Comparison of ENCODE assay signal across 27 cellular contexts in genomic region chr2:12742891-12743290, GRCh38.
"Had no signal": no experiment of that assay in that cellular context is flagged by ENCODE, and none has a peak within 500 bp of the region (broad histone marks: within the 10 kb centered on the region; RNA-seq: fewer than 3 reads in every experiment).

No MANE protein-coding gene starts in this region.

- H3K9me3 ChIP-seq: esophagus squamous epithelium, left ventricle myocardium inferior, upper lobe of left lung, vagina had no signal

- H3K4me3 ChIP-seq: esophagus squamous epithelium, left ventricle myocardium inferior, lung, neural progenitor cell, SK-N-MC, upper lobe of left lung, vagina had no signal

- H3K9me3 Mint-ChIP-seq: activated T-helper 1 cell treated with anti-CD3 and anti-CD28 coated beads, Interleukin-12 subunit alpha, Interleukin-12 subunit beta, Interleukin-2, Interleukin-4 antibody, amounts not matched to agents 30 ng/mL and 10 ng/mL and 1 ng/mL, durations not matched to agents 14 hours and 24 hours and 36 hours; dendritic cell treated with granulocyte-macrophage colony-stimulating factor and Interleukin-4, amounts not matched to agents 40 ng/mL and 50 ng/mL, for 4 days; mesothelial cell of epicardium; stimulated activated naive CD8-positive, alpha-beta T cell treated with anti-CD3 and anti-CD28 coated beads, Interleukin-15, Interleukin-2, amounts not matched to agents 100 ng/mL and 50 ng/mL, for 24 hours had no signal

- H3K36me3 ChIP-seq: neural progenitor cell had no signal

- H3K27me3 Mint-ChIP-seq: activated CD4-positive, alpha-beta T cell treated with anti-CD3 and anti-CD28 coated beads for 36 hours; stimulated activated naive CD8-positive, alpha-beta T cell treated with anti-CD3 and anti-CD28 coated beads, Interleukin-15, Interleukin-2, amounts not matched to agents 100 ng/mL and 50 ng/mL, for 24 hours had no signal

- H3K4me3 Mint-ChIP-seq: activated CD4-positive, alpha-beta T cell treated with anti-CD3 and anti-CD28 coated beads for 36 hours; activated T-helper 1 cell treated with anti-CD3 and anti-CD28 coated beads, Interleukin-12 subunit alpha, Interleukin-12 subunit beta, Interleukin-2, Interleukin-4 antibody, amounts not matched to agents 30 ng/mL and 10 ng/mL and 1 ng/mL, durations not matched to agents 14 hours and 24 hours and 36 hours; dendritic cell treated with granulocyte-macrophage colony-stimulating factor and Interleukin-4, amounts not matched to agents 40 ng/mL and 50 ng/mL, for 4 days; mesothelial cell of epicardium; naive thymus-derived CD4-positive, alpha-beta T cell; neural progenitor cell; stimulated activated naive CD8-positive, alpha-beta T cell treated with anti-CD3 and anti-CD28 coated beads, Interleukin-15, Interleukin-2, amounts not matched to agents 100 ng/mL and 50 ng/mL, for 24 hours had no signal

- ATAC-seq: activated CD4-positive, alpha-beta T cell treated with anti-CD3 and anti-CD28 coated beads for 36 hours; naive thymus-derived CD4-positive, alpha-beta T cell; right cardiac atrium had no signal

- DNase-seq: activated CD4-positive, alpha-beta T cell treated with anti-CD3 and anti-CD28 coated beads for 36 hours; activated CD4-positive, alpha-beta T cell treated with anti-CD3 and anti-CD28 coated beads, Interleukin-2, amount 50 U/mL, for 48 hours; activated CD4-positive, CD25-positive, alpha-beta regulatory T cell; activated CD8-positive, alpha-beta memory T cell treated with anti-CD3 and anti-CD28 coated beads, Interleukin-2, amount 50 U/mL, for 4 hours; activated gamma-delta T cell; activated naive CD4-positive, alpha-beta T cell treated with anti-CD3 and anti-CD28 coated beads, Interleukin-2, amount 50 U/mL, for 16 hours; activated T-cell treated with anti-CD3 and anti-CD28 coated beads, Interleukin-2, amount 50 U/mL, for 1 hour; amygdala; caudate nucleus; esophagus squamous epithelium; glutamatergic neuron; islet precursor cell; left ventricle myocardium inferior; naive thymus-derived CD4-positive, alpha-beta T cell; occipital lobe; right cardiac atrium; stimulated activated CD4-positive, alpha-beta T cell treated with anti-CD3 and anti-CD28 coated beads, Interleukin-2, amount 100 ng/mL, for 48 hours; upper lobe of left lung had no signal

- H3K27ac Mint-ChIP-seq: activated CD4-positive, alpha-beta T cell treated with anti-CD3 and anti-CD28 coated beads for 36 hours; activated T-helper 1 cell treated with anti-CD3 and anti-CD28 coated beads, Interleukin-12 subunit alpha, Interleukin-12 subunit beta, Interleukin-2, Interleukin-4 antibody, amounts not matched to agents 30 ng/mL and 10 ng/mL and 1 ng/mL, durations not matched to agents 14 hours and 24 hours and 36 hours; dendritic cell treated with granulocyte-macrophage colony-stimulating factor and Interleukin-4, amounts not matched to agents 40 ng/mL and 50 ng/mL, for 4 days; mesothelial cell of epicardium; stimulated activated naive CD8-positive, alpha-beta T cell treated with anti-CD3 and anti-CD28 coated beads, Interleukin-15, Interleukin-2, amounts not matched to agents 100 ng/mL and 50 ng/mL, for 24 hours had no signal

- H3K4me1 ChIP-seq: parathyroid adenoma, vagina had no signal
